Comparison of ENCODE assay signal across 8 cellular contexts in genomic region chr19:11797491-11797890, GRCh38. TPM values are rescaled to one million over a fixed set of nuclear protein-coding genes. Genes with fewer than 3 reads are reported as not detected.
DNase-seq lines count a peak whose midpoint lies in the region; ATAC-seq and TF ChIP-seq lines count a peak whose summit lies in the region.

No MANE protein-coding gene starts in this region.

- peaks cover 0 to 18% (median 2%) of the 10 kb centered on the region in 4 donors for H3K4me1 ChIP-seq in Peyer's patch

- H3K4me1 Mint-ChIP-seq in natural killer cell: peaks cover 16 to 22% of the 10 kb centered on the region in 2 donors
- peaks cover 9 to 28% of the 10 kb centered on the region in 2 donors for H3K4me1 Mint-ChIP-seq in stimulated activated naive B cell treated with anti-CD40 and anti-IgM and Interleukin-4, amounts not matched to agents 10 μg/mL and 1 μg/mL and 100 μg/mL, for 72 hours

- H3K9me3 Mint-ChIP-seq in natural killer cell: peaks cover 0 to 2% of the 10 kb centered on the region in 2 donors
- peaks cover 3 to 4% of the 10 kb centered on the region in 2 donors for H3K9me3 Mint-ChIP-seq in stimulated activated naive B cell treated with anti-CD40 and anti-IgM and Interleukin-4, amounts not matched to agents 10 μg/mL and 1 μg/mL and 100 μg/mL, for 72 hours

- peak overlapping the region in 1 of 4 donors; percentile 68 for H3K4me3 ChIP-seq in Peyer's patch

- H3K9me3 ChIP-seq in Peyer's patch: no peaks in the 10 kb centered on the region

- peak overlapping the region in 1 of 4 donors; percentile 79 for H3K27ac ChIP-seq in Peyer's patch

- DNase-seq in 8988T (peak; percentile 40), Kasumi-1 (lab: John Stamatoyannopoulos, UW) (peak; percentile 66 to 72), Peyer's patch (peak; percentile 80 to 93 (median 87)), fibroblast of peridontal ligament (ENCODE audit: extremely low read depth) (peak; percentile 87), natural killer cell (peak; percentile 66)
- DNase-seq in activated T-helper 1 cell treated with anti-CD3 and anti-CD28 coated beads, Interleukin-2, amount 50 U/mL, for 16 hours (ENCODE audit: low read depth in 1 of 2, low spot score in 1 of 2): peak; percentile 36 to 53
- DNase-seq in stimulated activated naive B cell treated with anti-CD40 and anti-IgM and Interleukin-4, amounts not matched to agents 10 μg/mL and 1 μg/mL and 100 μg/mL, for 72 hours: peak; percentile 76

- peaks cover 0 to 4% of the 10 kb centered on the region in 2 donors for H3K27me3 Mint-ChIP-seq in natural killer cell (ENCODE audit: low read depth in 2 of 2)
- no peaks in the 10 kb centered on the region for H3K27me3 Mint-ChIP-seq in stimulated activated naive B cell treated with anti-CD40 and anti-IgM and Interleukin-4, amounts not matched to agents 10 μg/mL and 1 μg/mL and 100 μg/mL, for 72 hours

- no peaks in the 10 kb centered on the region for H3K36me3 Mint-ChIP-seq in natural killer cell
- no peaks in the 10 kb centered on the region for H3K36me3 Mint-ChIP-seq in stimulated activated naive B cell treated with anti-CD40 and anti-IgM and Interleukin-4, amounts not matched to agents 10 μg/mL and 1 μg/mL and 100 μg/mL, for 72 hours

- ATAC-seq in GM18870 (IDR thresholded peaks at IDR 0.05; ENCODE audit: unreplicated experiment) (peak; percentile 63), natural killer cell (peak; percentile 58 to 80 (median 64))
- peak; percentile 69 to 71 for ATAC-seq in stimulated activated naive B cell treated with anti-CD40 and anti-IgM and Interleukin-4, amounts not matched to agents 10 μg/mL and 1 μg/mL and 100 μg/mL, for 72 hours (replicated peaks)

- H3K36me3 ChIP-seq in Peyer's patch: no peaks in the 10 kb centered on the region

- TF ChIP-seq CTCF in Peyer's patch (IDR thresholded peaks at IDR 0.05) (peak; percentile 52 to 95 (median 91)), natural killer cell (IDR thresholded peaks at IDR 0.05) (peak; percentile 86)

- intact Hi-C loops in natural killer cell (cut with micrococcal nuclease): loop anchor here (2.0 to 10.0 kb wide), 5 partner anchors 47 to 260 kb away; partner anchors contain the start of genes ZNF439 and ZNF700

- peak overlapping the region; percentile 96 for H3K4me3 Mint-ChIP-seq in natural killer cell
- peak overlapping the region; percentile 87 to 96 for H3K4me3 Mint-ChIP-seq in stimulated activated naive B cell treated with anti-CD40 and anti-IgM and Interleukin-4, amounts not matched to agents 10 μg/mL and 1 μg/mL and 100 μg/mL, for 72 hours

- no peaks in the 10 kb centered on the region for H3K27me3 ChIP-seq in Peyer's patch

- TF ChIP-seq POLR2A in Peyer's patch (IDR thresholded peaks at IDR 0.05): no peak

- peak overlapping the region; percentile 84 to 90 for H3K27ac Mint-ChIP-seq in natural killer cell
- no peak overlapping the region for H3K27ac Mint-ChIP-seq in stimulated activated naive B cell treated with anti-CD40 and anti-IgM and Interleukin-4, amounts not matched to agents 10 μg/mL and 1 μg/mL and 100 μg/mL, for 72 hours

RNA-seq across cellular contexts. Expression of gene ZNF491, which starts 0.8 kb away (rescaled TPM):
- total RNA-seq in Peyer's patch: 1 to 10 TPM; 1.1 to 1.9 (median 1.4) TPM
- 1 to 10 TPM; 1.9 to 3.8 (median 3.7) TPM for total RNA-seq in natural killer cell

RNA-seq across cellular contexts. Expression of gene ZNF440, which starts 16.6 kb away (rescaled TPM):
- total RNA-seq in Peyer's patch (10 to 100 TPM; 28.0 to 87.2 (median 40.7) TPM), natural killer cell (10 to 100 TPM; 21.8 to 37.4 (median 26.6) TPM)

RNA-seq across cellular contexts. Expression of gene ZNF441, which starts 30.7 kb away (rescaled TPM):
- total RNA-seq in Peyer's patch (10 to 100 TPM in 3 of 4 donors, 1 to 10 TPM in 1; 6.8 to 37.1 (median 12.5) TPM), natural killer cell (1 to 10 TPM; 6.5 to 9.6 (median 7.1) TPM)

RNA-seq across cellular contexts. Expression of gene ZNF439, which starts 51.0 kb away (rescaled TPM):
- total RNA-seq in Peyer's patch: 10 to 100 TPM; 11.6 to 30.5 (median 23.4) TPM
- 10 to 100 TPM in 2 of 3 donors, 1 to 10 TPM in 1; 9.6 to 18.4 (median 15.4) TPM for total RNA-seq in natural killer cell

RNA-seq across cellular contexts. Expression of gene ZNF823, which starts 58.7 kb away (rescaled TPM):
- total RNA-seq in Peyer's patch (10 to 100 TPM in 3 of 4 donors, 1 to 10 TPM in 1; 5.0 to 14.4 (median 13.1) TPM), natural killer cell (1 to 10 TPM; 3.2 to 7.1 (median 5.2) TPM)
